In the genomic region with DNA sequence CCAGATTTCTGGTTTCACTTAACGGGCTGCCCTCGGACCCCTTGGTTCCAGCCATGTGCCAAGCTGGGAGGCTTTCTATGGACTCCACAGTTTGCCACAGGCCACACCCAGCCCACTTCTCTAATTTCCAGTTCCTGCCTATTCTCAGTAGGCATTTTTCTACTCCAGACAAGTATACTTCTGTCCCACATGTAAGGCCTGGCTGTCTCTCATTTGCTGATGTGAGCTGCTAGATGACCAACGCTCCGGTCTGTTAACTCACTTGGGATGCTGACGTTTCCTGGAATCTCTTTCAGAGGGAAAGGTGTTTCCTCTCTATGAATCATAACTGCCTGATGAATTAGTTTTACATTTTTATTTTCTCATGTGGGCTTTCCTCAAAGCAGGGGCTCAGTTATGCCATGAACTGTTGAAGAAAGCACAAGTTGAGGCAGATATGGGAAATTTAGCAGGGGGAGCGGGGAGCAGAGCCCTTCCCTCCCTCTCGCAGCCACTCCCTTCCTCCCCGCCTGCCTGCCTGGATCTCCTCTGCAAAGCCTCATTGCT, we compare ENCODE assay signal across 10 cellular contexts. TPM values are rescaled to one million over a fixed set of nuclear protein-coding genes. Genes with fewer than 3 reads are reported as not detected.
DNase-seq lines count a peak whose midpoint lies in the region; ATAC-seq and TF ChIP-seq lines count a peak whose summit lies in the region.
"Had no signal": no experiment of that assay in that cellular context is flagged by ENCODE, and none has a peak within 500 bp of the region (broad histone marks: within the 10 kb centered on the region; RNA-seq: fewer than 3 reads in every experiment).

No MANE protein-coding gene starts in this region.

- H3K9me3 Mint-ChIP-seq in activated naive CD4-positive, alpha-beta T cell treated with anti-CD3 and anti-CD28 coated beads for 36 hours: no peaks in the 10 kb centered on the region

- intact Hi-C loops in posterior vena cava (cut with DNase I): loop anchor here in 1 of 2 donors (5.0 kb wide), 3 partner anchors 37 to 98 kb away; a partner anchor contains a TSS
- intact Hi-C loops in activated naive CD4-positive, alpha-beta T cell treated with anti-CD3 and anti-CD28 coated beads for 36 hours (cut with micrococcal nuclease): no loop called here

- no peak overlapping the region for H3K27ac Mint-ChIP-seq in activated naive CD4-positive, alpha-beta T cell treated with anti-CD3 and anti-CD28 coated beads for 36 hours

- ATAC-seq in SK-N-SH treated with all-trans-retinoic acid at 6 μM for 48 hours (peak; percentile 61), HG03039 (IDR thresholded peaks at IDR 0.05; ENCODE audit: unreplicated experiment) (no peak)

- H3K36me3 Mint-ChIP-seq in activated naive CD4-positive, alpha-beta T cell treated with anti-CD3 and anti-CD28 coated beads for 36 hours (ENCODE audit: low read depth): no peaks in the 10 kb centered on the region

- H3K4me1 Mint-ChIP-seq in activated naive CD4-positive, alpha-beta T cell treated with anti-CD3 and anti-CD28 coated beads for 36 hours (ENCODE audit: low read depth): peaks cover 23% of the 10 kb centered on the region

- H3K4me3 Mint-ChIP-seq in activated naive CD4-positive, alpha-beta T cell treated with anti-CD3 and anti-CD28 coated beads for 36 hours: no peak overlapping the region

- DNase-seq in AG20443 (ENCODE audit: low spot score): peak; percentile 75
- DNase-seq in fibroblast of the conjunctiva (ENCODE audit: low read depth): peak; percentile 70
- peak; percentile 82 for DNase-seq in posterior vena cava (ENCODE audit: low spot score)
- DNase-seq in activated naive CD4-positive, alpha-beta T cell treated with anti-CD3 and anti-CD28 coated beads for 36 hours: no peak
- no peak for DNase-seq in NCI-H69 (lab: John Stamatoyannopoulos, UW)
- DNase-seq in NCI-H1092 treated with DMSO at 0.1 percent for 48 hours (lab: John Stamatoyannopoulos, UW): no peak
- DNase-seq: GOT3, NCI-H2171 had no signal

- CTCF ChIA-PET in activated naive CD4-positive, alpha-beta T cell treated with anti-CD3 and anti-CD28 coated beads for 36 hours (lab: Charles Lee): no interaction called here

- no peaks in the 10 kb centered on the region for H3K27me3 Mint-ChIP-seq in activated naive CD4-positive, alpha-beta T cell treated with anti-CD3 and anti-CD28 coated beads for 36 hours (ENCODE audit: low read depth)

TF ChIP-seq in SK-N-SH treated with all-trans-retinoic acid at 6 μM for 48 hours, 23 proteins besides CTCF, POLR2A, EP300 and RAD21:
- TF ChIP-seq ISL1 (CRISPR knock-in tag; IDR thresholded peaks at IDR 0.05) (0 out of 2 replicates have a peak, but pooled peaks have one; percentile 14), ARNTL (CRISPR knock-in tag; IDR thresholded peaks at IDR 0.05; ENCODE audit: borderline replicate concordance, low read depth) (no peak), PPARA (CRISPR knock-in tag; IDR thresholded peaks at IDR 0.05; ENCODE audit: borderline replicate concordance) (no peak), SNAI2 (CRISPR knock-in tag; IDR thresholded peaks at IDR 0.05) (no peak), ZFP3 (CRISPR knock-in tag; IDR thresholded peaks at IDR 0.05) (peak; percentile 64), ZC3H10 (CRISPR knock-in tag; IDR thresholded peaks at IDR 0.05) (no peak), ZNF70 (CRISPR knock-in tag; IDR thresholded peaks at IDR 0.05) (no peak), ZNF565 (CRISPR knock-in tag; conservative IDR thresholded peaks at IDR 0.05; ENCODE audit: low read depth) (no peak), ZFP30 (CRISPR knock-in tag; IDR thresholded peaks at IDR 0.05) (no peak), TOX (CRISPR knock-in tag; IDR thresholded peaks at IDR 0.05; ENCODE audit: borderline replicate concordance) (no peak), TCF4 (CRISPR knock-in tag; IDR thresholded peaks at IDR 0.05; ENCODE audit: borderline replicate concordance) (no peak)
- TF ChIP-seq, protein P1, sequence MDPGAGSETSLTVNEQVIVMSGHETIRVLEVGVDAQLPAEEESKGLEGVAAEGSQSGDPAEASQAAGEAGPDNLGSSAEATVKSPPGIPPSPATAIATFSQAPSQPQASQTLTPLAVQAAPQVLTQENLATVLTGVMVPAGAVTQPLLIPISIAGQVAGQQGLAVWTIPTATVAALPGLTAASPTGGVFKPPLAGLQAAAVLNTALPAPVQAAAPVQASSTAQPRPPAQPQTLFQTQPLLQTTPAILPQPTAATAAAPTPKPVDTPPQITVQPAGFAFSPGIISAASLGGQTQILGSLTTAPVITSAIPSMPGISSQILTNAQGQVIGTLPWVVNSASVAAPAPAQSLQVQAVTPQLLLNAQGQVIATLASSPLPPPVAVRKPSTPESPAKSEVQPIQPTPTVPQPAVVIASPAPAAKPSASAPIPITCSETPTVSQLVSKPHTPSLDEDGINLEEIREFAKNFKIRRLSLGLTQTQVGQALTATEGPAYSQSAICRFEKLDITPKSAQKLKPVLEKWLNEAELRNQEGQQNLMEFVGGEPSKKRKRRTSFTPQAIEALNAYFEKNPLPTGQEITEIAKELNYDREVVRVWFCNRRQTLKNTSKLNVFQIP (CRISPR knock-in tag; IDR thresholded peaks at IDR 0.05; ENCODE audit: borderline replicate concordance, low read depth): no peak
- TF ChIP-seq, protein P2, sequence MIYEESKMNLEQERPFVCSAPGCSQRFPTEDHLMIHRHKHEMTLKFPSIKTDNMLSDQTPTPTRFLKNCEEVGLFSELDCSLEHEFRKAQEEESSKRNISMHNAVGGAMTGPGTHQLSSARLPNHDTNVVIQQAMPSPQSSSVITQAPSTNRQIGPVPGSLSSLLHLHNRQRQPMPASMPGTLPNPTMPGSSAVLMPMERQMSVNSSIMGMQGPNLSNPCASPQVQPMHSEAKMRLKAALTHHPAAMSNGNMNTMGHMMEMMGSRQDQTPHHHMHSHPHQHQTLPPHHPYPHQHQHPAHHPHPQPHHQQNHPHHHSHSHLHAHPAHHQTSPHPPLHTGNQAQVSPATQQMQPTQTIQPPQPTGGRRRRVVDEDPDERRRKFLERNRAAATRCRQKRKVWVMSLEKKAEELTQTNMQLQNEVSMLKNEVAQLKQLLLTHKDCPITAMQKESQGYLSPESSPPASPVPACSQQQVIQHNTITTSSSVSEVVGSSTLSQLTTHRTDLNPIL (CRISPR knock-in tag; IDR thresholded peaks at IDR 0.05; ENCODE audit: low read depth): no peak
- TF ChIP-seq, protein P3, sequence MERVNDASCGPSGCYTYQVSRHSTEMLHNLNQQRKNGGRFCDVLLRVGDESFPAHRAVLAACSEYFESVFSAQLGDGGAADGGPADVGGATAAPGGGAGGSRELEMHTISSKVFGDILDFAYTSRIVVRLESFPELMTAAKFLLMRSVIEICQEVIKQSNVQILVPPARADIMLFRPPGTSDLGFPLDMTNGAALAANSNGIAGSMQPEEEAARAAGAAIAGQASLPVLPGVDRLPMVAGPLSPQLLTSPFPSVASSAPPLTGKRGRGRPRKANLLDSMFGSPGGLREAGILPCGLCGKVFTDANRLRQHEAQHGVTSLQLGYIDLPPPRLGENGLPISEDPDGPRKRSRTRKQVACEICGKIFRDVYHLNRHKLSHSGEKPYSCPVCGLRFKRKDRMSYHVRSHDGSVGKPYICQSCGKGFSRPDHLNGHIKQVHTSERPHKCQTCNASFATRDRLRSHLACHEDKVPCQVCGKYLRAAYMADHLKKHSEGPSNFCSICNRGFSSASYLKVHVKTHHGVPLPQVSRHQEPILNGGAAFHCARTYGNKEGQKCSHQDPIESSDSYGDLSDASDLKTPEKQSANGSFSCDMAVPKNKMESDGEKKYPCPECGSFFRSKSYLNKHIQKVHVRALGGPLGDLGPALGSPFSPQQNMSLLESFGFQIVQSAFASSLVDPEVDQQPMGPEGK (CRISPR knock-in tag; IDR thresholded peaks at IDR 0.05; ENCODE audit: borderline replicate concordance): no peak
- TF ChIP-seq, protein P4, sequence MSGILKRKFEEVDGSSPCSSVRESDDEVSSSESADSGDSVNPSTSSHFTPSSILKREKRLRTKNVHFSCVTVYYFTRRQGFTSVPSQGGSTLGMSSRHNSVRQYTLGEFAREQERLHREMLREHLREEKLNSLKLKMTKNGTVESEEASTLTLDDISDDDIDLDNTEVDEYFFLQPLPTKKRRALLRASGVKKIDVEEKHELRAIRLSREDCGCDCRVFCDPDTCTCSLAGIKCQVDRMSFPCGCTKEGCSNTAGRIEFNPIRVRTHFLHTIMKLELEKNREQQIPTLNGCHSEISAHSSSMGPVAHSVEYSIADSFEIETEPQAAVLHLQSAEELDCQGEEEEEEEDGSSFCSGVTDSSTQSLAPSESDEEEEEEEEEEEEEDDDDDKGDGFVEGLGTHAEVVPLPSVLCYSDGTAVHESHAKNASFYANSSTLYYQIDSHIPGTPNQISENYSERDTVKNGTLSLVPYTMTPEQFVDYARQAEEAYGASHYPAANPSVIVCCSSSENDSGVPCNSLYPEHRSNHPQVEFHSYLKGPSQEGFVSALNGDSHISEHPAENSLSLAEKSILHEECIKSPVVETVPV (CRISPR knock-in tag; IDR thresholded peaks at IDR 0.05): no peak

RNA-seq across cellular contexts. Expression of a gene that starts 36.3 kb away (rescaled TPM):
- total RNA-seq in posterior vena cava: 100 to 1,000 TPM; 140 to 169 TPM
- 10 to 100 TPM; 33.4 to 36.2 TPM for total RNA-seq in activated naive CD4-positive, alpha-beta T cell treated with anti-CD3 and anti-CD28 coated beads for 36 hours

Comparison
In these comparisons a context has a peak if more than half of its experiments do, and no peak if none do; other contexts are left out.
1. DNase-seq: peak in AG20443 (single experiment), fibroblast of the conjunctiva (single experiment) and posterior vena cava (single experiment); none in activated naive CD4-positive, alpha-beta T cell treated with anti-CD3 and anti-CD28 coated beads for 36 hours (single experiment), NCI-H69 (single experiment) and NCI-H1092 treated with DMSO at 0.1 percent for 48 hours (single experiment).